ENCODE assay signal across 8 cellular contexts in genomic region chr2:231387904-231388724, GRCh38. TPM values are rescaled to one million over a fixed set of nuclear protein-coding genes. Genes with fewer than 3 reads are reported as not detected.
DNase-seq lines count a peak whose midpoint lies in the region; ATAC-seq and TF ChIP-seq lines count a peak whose summit lies in the region.

No MANE protein-coding gene starts in this region.

- 75 to 87% methylated on average over 21 to 26 of the region's 26 CpGs for WGBS in body of pancreas, 2 donors
- 60 to 72% methylated on average over 18 to 26 of the region's 26 CpGs for WGBS in testis, 2 donors

- H3K9me3 ChIP-seq in body of pancreas: no peaks in the 10 kb centered on the region
- H3K9me3 ChIP-seq in testis: no peaks in the 10 kb centered on the region

- ATAC-seq in body of pancreas: peak; percentile 25
- ATAC-seq in GM18520 (IDR thresholded peaks at IDR 0.05; ENCODE audit: unreplicated experiment): no peak
- no peak for ATAC-seq in HG03565 (IDR thresholded peaks at IDR 0.05; ENCODE audit: unreplicated experiment)
- ATAC-seq in GM21737 (IDR thresholded peaks at IDR 0.05; ENCODE audit: unreplicated experiment): no peak

- H3K4me1 ChIP-seq in body of pancreas: peaks cover 5% of the 10 kb centered on the region
- peaks cover 6% of the 10 kb centered on the region for H3K4me1 ChIP-seq in testis

- H3K27me3 ChIP-seq in body of pancreas: no peaks in the 10 kb centered on the region
- no peaks in the 10 kb centered on the region for H3K27me3 ChIP-seq in kidney epithelial cell (ENCODE audit: control insufficient read depth, insufficient read depth, low read length)
- no peaks in the 10 kb centered on the region for H3K27me3 ChIP-seq in testis

- intact Hi-C loops in body of pancreas (cut with DNase I) (loop anchor here (5.0 kb wide), 1 partner anchor 96 kb away; no protein-coding TSS in a partner anchor), testis (cut with DNase I; ENCODE audit: low total_unique reads) (no loop called here)

- peak; percentile 85 for DNase-seq in M059J (ENCODE audit: low read depth)
- DNase-seq in body of pancreas: no peak
- DNase-seq in kidney epithelial cell (ENCODE audit: low read depth): no peak
- DNase-seq in testis: peak; percentile 58
- DNase-seq in NCI-H2171 treated with DMSO at 0.1 percent for 48 hours (lab: John Stamatoyannopoulos, UW): no peak

- H3K36me3 ChIP-seq in body of pancreas (replicated peaks in 1 of 2; ENCODE audit: insufficient read depth in 1 of 2, low read depth in 2 of 2) (no peaks in the 10 kb centered on the region), kidney epithelial cell (ENCODE audit: control insufficient read depth, insufficient read depth, low read length) (no peaks in the 10 kb centered on the region), testis (ENCODE audit: low read depth, missing control alignments) (no peaks in the 10 kb centered on the region)

- no peak for TF ChIP-seq CTCF in body of pancreas (IDR thresholded peaks at IDR 0.05)
- TF ChIP-seq CTCF in kidney epithelial cell (IDR thresholded peaks at IDR 0.05; ENCODE audit: insufficient read depth, low read length, poor library complexity, severe bottlenecking): peak; percentile 4
- TF ChIP-seq CTCF in testis (IDR thresholded peaks at IDR 0.05): no peak

- H3K27ac ChIP-seq in body of pancreas (no peak overlapping the region), testis (no peak overlapping the region)

- TF ChIP-seq POLR2A in body of pancreas (IDR thresholded peaks at IDR 0.05) (no peak), testis (IDR thresholded peaks at IDR 0.05) (no peak)

- no peak overlapping the region for H3K4me3 ChIP-seq in body of pancreas
- no peak overlapping the region for H3K4me3 ChIP-seq in kidney epithelial cell (ENCODE audit: low read depth, low read length)
- no peak overlapping the region for H3K4me3 ChIP-seq in testis

RNA-seq across cellular contexts. Expression of gene B3GNT7, which starts 7.4 kb away (rescaled TPM):
- total RNA-seq in M059J (2014; rRNA removed; shearing (Covaris generic)): 0.17 and 0.57 TPM in 2 replicates
- 10 to 100 TPM in 1 of 2 donors, 1 to 10 TPM in 1; 8.6 to 22.1 TPM for total RNA-seq in body of pancreas
- 8.8 and 12.2 TPM in 2 replicates for total RNA-seq in kidney epithelial cell
- total RNA-seq in testis: 1 to 10 TPM; 3.3 to 5.0 TPM
- polyA plus RNA-seq in testis (ENCODE audit: insufficient read depth, low read depth, low replicate concordance): 2.6 TPM

Comparison
In these comparisons a context has a peak if more than half of its experiments do, and no peak if none do; other contexts are left out.
1. DNase-seq: peak in M059J (single experiment) and testis (single experiment); none in body of pancreas (0 of 4), kidney epithelial cell (single experiment) and NCI-H2171 treated with DMSO at 0.1 percent for 48 hours (single experiment).